In genomic region chr1:209927466-209927865, GRCh38 we compare ENCODE assay signal across 28 cellular contexts. TPM values are rescaled to one million over a fixed set of nuclear protein-coding genes. Genes with fewer than 3 reads are reported as not detected.
"Had no signal": no experiment of that assay in that cellular context is flagged by ENCODE, and none has a peak within 500 bp of the region (broad histone marks: within the 10 kb centered on the region; RNA-seq: fewer than 3 reads in every experiment).

No MANE protein-coding gene starts in this region.

- H3K4me3 Mint-ChIP-seq: activated CD4-positive, alpha-beta memory T cell treated with anti-CD3 and anti-CD28 coated beads, Interleukin-2, amount 10 ng/mL, durations not matched to agents 7 days and 5 days; activated CD4-positive, alpha-beta T cell treated with anti-CD3 and anti-CD28 coated beads, Interleukin-2, amount 10 ng/mL, durations not matched to agents 7 days and 5 days; activated naive CD4-positive, alpha-beta T cell treated with anti-CD3 and anti-CD28 coated beads, Interleukin-2, amount 50 U/mL, for 24 hours; activated T-cell treated with anti-CD3 and anti-CD28 coated beads, Interleukin-2, amount 50 U/mL, for 4 hours; nephron; T-helper 17 cell had no signal

- H3K36me3 Mint-ChIP-seq: activated naive CD4-positive, alpha-beta T cell treated with anti-CD3 and anti-CD28 coated beads, Interleukin-2, amount 50 U/mL, for 24 hours had no signal

- H3K27ac Mint-ChIP-seq: activated CD4-positive, alpha-beta memory T cell treated with anti-CD3 and anti-CD28 coated beads, Interleukin-2, amount 10 ng/mL, durations not matched to agents 7 days and 5 days; activated CD4-positive, alpha-beta T cell treated with anti-CD3 and anti-CD28 coated beads, Interleukin-2, amount 10 ng/mL, durations not matched to agents 7 days and 5 days; activated naive CD4-positive, alpha-beta T cell treated with anti-CD3 and anti-CD28 coated beads, Interleukin-2, amount 50 U/mL, for 24 hours; activated T-helper 2 cell treated with anti-CD3 and anti-CD28 coated beads, Interferon-gamma antibody, Interleukin-2, Interleukin-4, amounts not matched to agents 10 μg/mL and 5 μg/mL and 100 μg/mL, durations not matched to agents 14 hours and 24 hours and 36 hours; nephron; progenitor cell of endocrine pancreas; T-helper 17 cell had no signal

- H3K27ac ChIP-seq: breast epithelium, esophagus muscularis mucosa, foreskin keratinocyte, heart left ventricle, left lung, lower lobe of right lung, neutrophil, right lobe of liver, testis, transverse colon had no signal

- H3K9me3 ChIP-seq: breast epithelium, esophagus muscularis mucosa, heart left ventricle, left lung, lower lobe of right lung, mucosa of descending colon, neutrophil, right lobe of liver, testis, transverse colon had no signal

- H3K4me3 ChIP-seq: breast epithelium, esophagus muscularis mucosa, heart left ventricle, left lung, lower lobe of right lung, mucosa of descending colon, right lobe of liver, testis, transverse colon had no signal

- ATAC-seq: activated T-cell treated with anti-CD3 and anti-CD28 coated beads, Interleukin-2, amount 50 U/mL, for 4 hours; foreskin keratinocyte; heart left ventricle; left lung; lower lobe of right lung; mucosa of descending colon; right lobe of liver; stimulated activated naive CD8-positive, alpha-beta T cell treated with anti-CD3 and anti-CD28 coated beads, Interleukin-15, Interleukin-2, amounts not matched to agents 100 U/mL and 50 U/mL, for 24 hours; T-helper 17 cell had no signal

- H3K4me1 Mint-ChIP-seq: activated CD4-positive, alpha-beta memory T cell treated with anti-CD3 and anti-CD28 coated beads, Interleukin-2, amount 10 ng/mL, durations not matched to agents 7 days and 5 days; activated CD4-positive, alpha-beta T cell treated with anti-CD3 and anti-CD28 coated beads, Interleukin-2, amount 10 ng/mL, durations not matched to agents 7 days and 5 days; activated naive CD4-positive, alpha-beta T cell treated with anti-CD3 and anti-CD28 coated beads, Interleukin-2, amount 50 U/mL, for 24 hours; nephron; T-helper 17 cell had no signal

- H3K36me3 ChIP-seq: breast epithelium, esophagus muscularis mucosa, heart left ventricle, left lung, lower lobe of right lung, neutrophil, right lobe of liver, transverse colon had no signal

- H3K27me3 ChIP-seq: esophagus muscularis mucosa, foreskin keratinocyte, right lobe of liver, testis, transverse colon had no signal

- H3K9me3 Mint-ChIP-seq: activated CD4-positive, alpha-beta memory T cell treated with anti-CD3 and anti-CD28 coated beads, Interleukin-2, amount 10 ng/mL, durations not matched to agents 7 days and 5 days; activated CD4-positive, alpha-beta T cell treated with anti-CD3 and anti-CD28 coated beads, Interleukin-2, amount 10 ng/mL, durations not matched to agents 7 days and 5 days; activated T-cell treated with anti-CD3 and anti-CD28 coated beads, Interleukin-2, amount 50 U/mL, for 4 hours; activated T-helper 2 cell treated with anti-CD3 and anti-CD28 coated beads, Interferon-gamma antibody, Interleukin-2, Interleukin-4, amounts not matched to agents 10 μg/mL and 5 μg/mL and 100 μg/mL, durations not matched to agents 14 hours and 24 hours and 36 hours; nephron had no signal

- H3K4me1 ChIP-seq: breast epithelium, esophagus muscularis mucosa, heart left ventricle, left lung, lower lobe of right lung, right lobe of liver, testis, transverse colon had no signal

- DNase-seq: activated CD4-positive, alpha-beta memory T cell treated with anti-CD3 and anti-CD28 coated beads, Interleukin-2, amount 10 ng/mL, durations not matched to agents 7 days and 5 days; activated CD4-positive, alpha-beta T cell treated with anti-CD3 and anti-CD28 coated beads for 1 hour; activated CD4-positive, alpha-beta T cell treated with anti-CD3 and anti-CD28 coated beads, Interleukin-2, amount 10 ng/mL, durations not matched to agents 7 days and 5 days; activated T-cell treated with anti-CD3 and anti-CD28 coated beads, Interleukin-2, amount 50 U/mL, for 4 hours; central memory CD4-positive, alpha-beta T cell; foreskin keratinocyte; heart left ventricle; hypothalamus; kidney glomerular epithelial cell; left lung; lower lobe of right lung; mucosa of descending colon; right lobe of liver; stimulated activated CD4-positive, alpha-beta T cell treated with anti-CD3 and anti-CD28 coated beads, Interleukin-12 subunit alpha, Interleukin-12 subunit beta, amount 100 ng/mL, for 4 hours; stimulated activated CD4-positive, alpha-beta T cell treated with anti-CD3 and anti-CD28 coated beads, Interleukin-4, amount 100 ng/mL, for 1 hour; stimulated activated naive CD8-positive, alpha-beta T cell treated with anti-CD3 and anti-CD28 coated beads, Interleukin-15, Interleukin-2, amounts not matched to agents 100 U/mL and 50 U/mL, for 24 hours; T-helper 17 cell; T1000; testis; transverse colon had no signal

RNA-seq across cellular contexts. Expression of gene SYT14, which starts 10.6 kb away (rescaled TPM):
- total RNA-seq: activated CD4-positive, alpha-beta memory T cell treated with anti-CD3 and anti-CD28 coated beads, Interleukin-2, amount 10 ng/mL, durations not matched to agents 7 days and 5 days; activated CD4-positive, alpha-beta T cell treated with anti-CD3 and anti-CD28 coated beads, Interleukin-2, amount 10 ng/mL, durations not matched to agents 7 days and 5 days; activated T-cell treated with anti-CD3 and anti-CD28 coated beads, Interleukin-2, amount 50 U/mL, for 4 hours; activated T-helper 2 cell treated with anti-CD3 and anti-CD28 coated beads, Interferon-gamma antibody, Interleukin-2, Interleukin-4, amounts not matched to agents 10 μg/mL and 5 μg/mL and 100 μg/mL, durations not matched to agents 14 hours and 24 hours and 36 hours; heart left ventricle; lower lobe of right lung; mesenteric fat pad; right lobe of liver; T-helper 17 cell had no signal
- polyA plus RNA-seq: heart left ventricle had no signal
